Comparison of ENCODE assay signal across 14 cellular contexts in the genomic region with DNA sequence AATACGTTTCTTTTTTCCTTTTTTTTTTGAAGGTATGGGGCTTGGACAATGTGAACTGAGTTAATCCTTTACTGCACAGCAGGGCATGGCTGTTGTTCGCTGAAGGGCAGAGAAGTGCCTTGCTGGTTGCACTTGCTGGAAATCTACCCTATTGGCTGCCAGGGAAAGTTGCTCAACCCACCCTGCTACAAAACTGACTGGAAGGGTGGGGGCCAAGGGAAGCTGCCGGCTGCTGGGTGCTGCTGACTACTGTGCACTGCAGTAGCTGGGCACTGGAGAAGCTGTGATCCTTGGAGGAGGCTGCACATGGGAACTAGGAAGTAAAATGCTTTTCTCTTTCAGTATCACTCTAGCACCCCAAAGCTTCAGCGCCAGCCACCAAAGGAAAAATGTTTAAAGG.
"Had no signal": no experiment of that assay in that cellular context is flagged by ENCODE, and none has a peak within 500 bp of the region (broad histone marks: within the 10 kb centered on the region; RNA-seq: fewer than 3 reads in every experiment).

No MANE protein-coding gene starts in this region.

- H3K4me1 Mint-ChIP-seq: naive thymus-derived CD4-positive, alpha-beta T cell; nephron progenitor cell had no signal

- H3K4me3 Mint-ChIP-seq: naive thymus-derived CD4-positive, alpha-beta T cell; nephron progenitor cell; type B pancreatic cell had no signal

- H3K36me3 ChIP-seq: colonic mucosa, esophagus squamous epithelium, neutrophil, right atrium auricular region, uterus had no signal

- H3K27ac Mint-ChIP-seq: naive thymus-derived CD4-positive, alpha-beta T cell; nephron progenitor cell; type B pancreatic cell had no signal

- H3K27ac ChIP-seq: colonic mucosa, esophagus squamous epithelium, neutrophil, right atrium auricular region, uterus had no signal

- H3K36me3 Mint-ChIP-seq: type B pancreatic cell had no signal

- H3K4me3 ChIP-seq: colonic mucosa, esophagus squamous epithelium, right atrium auricular region, uterus had no signal

- H3K9me3 ChIP-seq: colonic mucosa, neutrophil, uterus had no signal

- DNase-seq: colonic mucosa; dermis blood vessel endothelial cell; esophagus squamous epithelium; foreskin fibroblast; left colon; naive thymus-derived CD4-positive, alpha-beta T cell; nephron progenitor cell; small intestine; stimulated activated CD4-positive, alpha-beta T cell treated with anti-CD3 and anti-CD28 coated beads, Interleukin-12 subunit alpha, Interleukin-12 subunit beta, amount 100 ng/mL, for 4 hours; stimulated activated naive CD4-positive, alpha-beta T cell treated with Interleukin-2 at 50 U/mL for 16 hours; uterus had no signal

- H3K27me3 ChIP-seq: colonic mucosa, esophagus squamous epithelium, right atrium auricular region, uterus had no signal

- H3K4me1 ChIP-seq: colonic mucosa, esophagus squamous epithelium, right atrium auricular region, uterus had no signal
